19 cellular contexts compared by ENCODE assay signal in genomic region chr16:15539197-15539596, GRCh38.
A peak's percentile ranks its signal among the peaks of the same experiment; 100 is the strongest.
DNase-seq lines count a peak whose midpoint lies in the region; ATAC-seq, FAIRE-seq and TF ChIP-seq lines count a peak whose summit lies in the region.
"Had no signal": no experiment of that assay in that cellular context is flagged by ENCODE, and none has a peak within 500 bp of the region (broad histone marks: within the 10 kb centered on the region; RNA-seq: fewer than 3 reads in every experiment).

No MANE protein-coding gene starts in this region.

- peak; percentile 49 to 77 for DNase-seq in HAP-1 (ENCODE audit: low spot score in 2 of 2)
- peak; percentile 61 for DNase-seq in NCI-H2227 (lab: John Stamatoyannopoulos, UW; ENCODE audit: unreplicated experiment)
- peak; percentile 78 for DNase-seq in WERI-Rb-1
- peak; percentile 30 for DNase-seq in nephron progenitor cell
- no peak for DNase-seq in D721Med (ENCODE audit: insufficient read length, low spot score)
- DNase-seq in Right ventricle myocardium inferior (ENCODE audit: missing footprints): no peak
- DNase-seq in HK-2 (ENCODE audit: unreplicated experiment): no peak
- DNase-seq: activated CD4-positive, CD25-positive, alpha-beta regulatory T cell; esophagus squamous epithelium; head of caudate nucleus; Kasumi-1; NCI-H187; Right ventricle myocardium superior; T-helper 1 cell had no signal

- intact Hi-C loops in Right ventricle myocardium inferior (cut with DNase I): no loop called here

- no peak for ATAC-seq in Right ventricle myocardium inferior

- H3K4me1 Mint-ChIP-seq in nephron progenitor cell: peaks cover 9% of the 10 kb centered on the region
- H3K4me1 Mint-ChIP-seq: nephron had no signal

- H3K27me3 Mint-ChIP-seq in nephron progenitor cell (ENCODE audit: low read depth, poor library complexity): peaks cover 4% of the 10 kb centered on the region
- H3K27me3 Mint-ChIP-seq: memory B cell had no signal

- H3K27ac ChIP-seq in WERI-Rb-1: no peak overlapping the region
- H3K27ac ChIP-seq: esophagus squamous epithelium, thoracic aorta had no signal

- peaks cover 21% of the 10 kb centered on the region for H3K9me3 Mint-ChIP-seq in nephron progenitor cell

- FAIRE-seq in D721Med (lab: Jason Lieb, UNC): no peak
- FAIRE-seq: bronchial epithelial cell, keratinocyte had no signal

- H3K36me3 Mint-ChIP-seq in nephron progenitor cell (ENCODE audit: low read depth): peaks cover 58% of the 10 kb centered on the region

- H3K27ac Mint-ChIP-seq in nephron progenitor cell: no peak overlapping the region
- H3K27ac Mint-ChIP-seq: memory B cell, nephron had no signal

- no peaks in the 10 kb centered on the region for H3K4me1 ChIP-seq in HAP-1

- peaks cover 3% of the 10 kb centered on the region for H3K27me3 ChIP-seq in HAP-1 (ENCODE audit: low read depth)
- no peaks in the 10 kb centered on the region for H3K27me3 ChIP-seq in WERI-Rb-1 (ENCODE audit: insufficient read depth, low read depth, severe bottlenecking)
- H3K27me3 ChIP-seq: esophagus squamous epithelium had no signal

- no peak overlapping the region for H3K4me3 ChIP-seq in HAP-1
- H3K4me3 ChIP-seq in WERI-Rb-1 (ENCODE audit: low read depth, low read length): no peak overlapping the region
- H3K4me3 ChIP-seq: esophagus squamous epithelium, thoracic aorta had no signal

- no peak overlapping the region for H3K4me3 Mint-ChIP-seq in nephron progenitor cell
- H3K4me3 Mint-ChIP-seq: memory B cell, nephron had no signal

- H3K9me3 ChIP-seq in HAP-1: no peaks in the 10 kb centered on the region
- peaks cover 6% of the 10 kb centered on the region for H3K9me3 ChIP-seq in WERI-Rb-1 (ENCODE audit: severe bottlenecking)

- in situ Hi-C loops in HAP-1 (cut with MboI; ENCODE audit: low sequenced_read_pairs): no loop called here

- H3K36me3 ChIP-seq in HAP-1 (replicated peaks): no peaks in the 10 kb centered on the region
- H3K36me3 ChIP-seq in WERI-Rb-1: no peaks in the 10 kb centered on the region
- H3K36me3 ChIP-seq: esophagus squamous epithelium, thoracic aorta had no signal

- TF ChIP-seq CTCF in WERI-Rb-1 (IDR thresholded peaks at IDR 0.05; ENCODE audit: low read depth, low read length): peak; percentile 25; the same call in 1 of the 2 replicates
- TF ChIP-seq CTCF in nephron progenitor cell (IDR thresholded peaks at IDR 0.05): no peak
- no peak for TF ChIP-seq CTCF in D721Med (IDR thresholded peaks at IDR 0.05; ENCODE audit: insufficient read depth, missing control alignments)

Comparison
In these comparisons a context has a peak if more than half of its experiments do, and no peak if none do; other contexts are left out.
1. DNase-seq: peak in HAP-1 (2 of 2), NCI-H2227 (single experiment), WERI-Rb-1 (single experiment) and nephron progenitor cell (single experiment); none in D721Med (single experiment), Right ventricle myocardium inferior (single experiment) and HK-2 (single experiment).